In the genomic region with DNA sequence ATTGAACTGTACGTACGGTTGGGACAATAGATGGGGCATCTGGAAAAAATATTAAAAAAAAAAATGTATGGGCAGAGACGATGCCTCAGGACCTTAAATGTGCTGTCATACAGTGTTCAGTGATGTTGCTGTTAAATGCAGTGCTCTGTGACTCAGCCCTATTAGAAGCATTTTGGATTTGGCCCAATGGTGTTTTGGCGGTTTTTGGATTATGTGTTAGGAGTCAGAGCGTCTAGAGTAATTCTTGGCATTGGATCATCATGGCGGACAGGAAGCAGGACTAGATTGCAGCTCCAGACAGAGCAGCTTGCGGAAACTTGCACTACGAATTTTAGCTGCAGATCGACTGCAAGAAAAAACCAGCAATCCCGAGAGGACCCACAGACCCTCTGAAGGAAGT, we compare ENCODE assay signal across 12 cellular contexts.
A peak's percentile ranks its signal among the peaks of the same experiment; 100 is the strongest.
DNase-seq lines count a peak whose midpoint lies in the region; ATAC-seq and TF ChIP-seq lines count a peak whose summit lies in the region.
"Had no signal": no experiment of that assay in that cellular context is flagged by ENCODE, and none has a peak within 500 bp of the region (broad histone marks: within the 10 kb centered on the region; RNA-seq: fewer than 3 reads in every experiment).

No MANE protein-coding gene starts in this region.

- H4K91ac ChIP-seq in H9 (ENCODE audit: insufficient read length, low read depth, low read length): no peak overlapping the region

- no peak overlapping the region for H2BK12ac ChIP-seq in H9 (ENCODE audit: insufficient read length, low read depth, low read length)

- peaks cover 2% of the 10 kb centered on the region for H4K20me1 ChIP-seq in H9 (ENCODE audit: control insufficient read depth, insufficient read depth, insufficient read length)

- WGBS in H9 (ENCODE audit: extremely low coverage, insufficient read length, low lambda C conversion rate): no CpG with 5 or more reads among the region's 10 CpGs
- WGBS in heart left ventricle, 4 donors: 34 to 56% (median 41%) methylated on average over 10 of the region's 10 CpGs
- WGBS in transverse colon (ENCODE audit: low coverage in 1 of 2), 2 donors: 45 to 87% methylated on average over 2 to 10 of the region's 10 CpGs

- H3K79me1 ChIP-seq in H9 (ENCODE audit: insufficient read depth, low read depth, low read length, poor library complexity, severe bottlenecking): no peaks in the 10 kb centered on the region

- H2BK20ac ChIP-seq in H9 (ENCODE audit: low read depth, low read length, poor library complexity, severe bottlenecking): no peak overlapping the region

- in situ Hi-C loops in transverse colon (cut with MboI; ENCODE audit: low pct_ligation_motif_present in 1 of 4, low pct_unique_long_range_greater_than_20kb in 1 of 4, low sequenced_read_pairs in 3 of 4): no loop called here

- no peak overlapping the region for H3K27ac ChIP-seq in H9 (ENCODE audit: insufficient read length, low read depth, low read length)
- H3K27ac ChIP-seq in ascending aorta: peak overlapping the region; percentile 50 to 64
- H3K27ac ChIP-seq in heart left ventricle: peak overlapping the region in 3 of 12 donors; percentile 7 to 25 (median 16)
- no peak overlapping the region for H3K27ac ChIP-seq in transverse colon

- no peak for TF ChIP-seq POLR2A in heart left ventricle (IDR thresholded peaks at IDR 0.05)
- no peak for TF ChIP-seq POLR2A in transverse colon (IDR thresholded peaks at IDR 0.05)

- H3K4me3 ChIP-seq in ascending aorta (peak overlapping the region in 1 of 2 donors; percentile 25), heart left ventricle (peak overlapping the region in 1 of 12 donors; percentile 3), transverse colon (no peak overlapping the region)

- peaks cover 0 to 3% of the 10 kb centered on the region in 2 experiments; a peak in 2 of 5 replicates for H3K9me3 Mint-ChIP-seq in H9
- H3K9me3 Mint-ChIP-seq in CD14-positive monocyte: peaks cover 0 to 6% (median 2%) of the 10 kb centered on the region in 7 donors
- H3K9me3 Mint-ChIP-seq: activated B cell treated with CpG ODN at 0.5 μM for 24 hours had no signal

- H4K5ac ChIP-seq in H9 (ENCODE audit: insufficient read length, low read depth, low read length): no peak overlapping the region

- H3K27ac Mint-ChIP-seq in H9: peak overlapping the region in 2 of 3 experiments; percentile 20 to 24; a peak in 4 of 7 replicates
- H3K27ac Mint-ChIP-seq in CD14-positive monocyte: no peak overlapping the region
- H3K27ac Mint-ChIP-seq: activated B cell treated with CpG ODN at 0.5 μM for 24 hours; stimulated activated naive CD8-positive, alpha-beta T cell treated with anti-CD3 and anti-CD28 coated beads, Interleukin-15, amount 100 ng/mL, for 72 hours had no signal

- H3K23me2 ChIP-seq in H9 (ENCODE audit: insufficient read length, low read depth, low read length, poor library complexity, severe bottlenecking): no peaks in the 10 kb centered on the region

- ATAC-seq in heart left ventricle: peak; percentile 77 to 91 (median 84)
- ATAC-seq: left lobe of liver; stimulated activated naive CD8-positive, alpha-beta T cell treated with anti-CD3 and anti-CD28 coated beads, Interleukin-15, amount 100 ng/mL, for 72 hours had no signal

- TF ChIP-seq EP300 in transverse colon (IDR thresholded peaks at IDR 0.05; ENCODE audit: low read depth): no peak

- H3K27me3 ChIP-seq in H9 (ENCODE audit: insufficient read depth, low read length) (no peaks in the 10 kb centered on the region), ascending aorta (no peaks in the 10 kb centered on the region), heart left ventricle (no peaks in the 10 kb centered on the region), transverse colon (no peaks in the 10 kb centered on the region)

- intact Hi-C loops in ascending aorta (cut with DNase I) (no loop called here), heart left ventricle (cut with DNase I) (no loop called here), transverse colon (cut with DNase I; ENCODE audit: low total_unique reads) (no loop called here), CD14-positive monocyte (cut with micrococcal nuclease) (no loop called here)

- no peak for TF ChIP-seq CTCF in H9 (conservative IDR thresholded peaks at IDR 0.05)
- no peak for TF ChIP-seq CTCF in ascending aorta (IDR thresholded peaks at IDR 0.05)
- no peak for TF ChIP-seq CTCF in heart left ventricle (IDR thresholded peaks at IDR 0.05)
- no peak for TF ChIP-seq CTCF in transverse colon (IDR thresholded peaks at IDR 0.05)
- TF ChIP-seq CTCF in CD14-positive monocyte (IDR thresholded peaks at IDR 0.05): no peak

- DNase-seq in H9 (no peak), ascending aorta (ENCODE audit: low spot score in 2 of 2) (peak; percentile 23 to 82), heart left ventricle (peak in 4 of 5 donors; percentile 50 to 75 (median 62)), transverse colon (peak; percentile 12), CD14-positive monocyte (ENCODE audit: low spot score) (no peak), inferior parietal cortex (ENCODE audit: extremely low spot score) (no peak), GOT3 (lab: John Stamatoyannopoulos, UW) (no peak)
- DNase-seq: activated B cell treated with CpG ODN at 0.5 μM for 24 hours; MV-4-11; SHP77 treated with DMSO at 0.1 percent for 48 hours; stimulated activated naive CD8-positive, alpha-beta T cell treated with anti-CD3 and anti-CD28 coated beads, Interleukin-15, amount 100 ng/mL, for 72 hours had no signal

- H3K56ac ChIP-seq in H9 (ENCODE audit: insufficient read length, low read depth, low read length): no peak overlapping the region

- no peak overlapping the region for H3T11ph ChIP-seq in H9 (ENCODE audit: low read length)

- H3K27me3 Mint-ChIP-seq in H9 (ENCODE audit: low read depth) (no peaks in the 10 kb centered on the region), CD14-positive monocyte (ENCODE audit: low read depth in 3 of 3) (no peaks in the 10 kb centered on the region)
- H3K27me3 Mint-ChIP-seq: activated B cell treated with CpG ODN at 0.5 μM for 24 hours; stimulated activated naive CD8-positive, alpha-beta T cell treated with anti-CD3 and anti-CD28 coated beads, Interleukin-15, amount 100 ng/mL, for 72 hours had no signal

- H2BK120ac ChIP-seq in H9 (ENCODE audit: low read depth, low read length, poor library complexity, severe bottlenecking): no peak overlapping the region

- H3K4me3 Mint-ChIP-seq in H9 (no peak overlapping the region), CD14-positive monocyte (no peak overlapping the region)
- H3K4me3 Mint-ChIP-seq: activated B cell treated with CpG ODN at 0.5 μM for 24 hours; stimulated activated naive CD8-positive, alpha-beta T cell treated with anti-CD3 and anti-CD28 coated beads, Interleukin-15, amount 100 ng/mL, for 72 hours had no signal

- no peaks in the 10 kb centered on the region for H3K79me2 ChIP-seq in H9 (ENCODE audit: insufficient read depth, low read length)

- no peak overlapping the region for H2BK15ac ChIP-seq in H9 (ENCODE audit: low read depth, low read length)

- H3K9me3 ChIP-seq in H9 (ENCODE audit: control insufficient read depth, low read depth, low read length) (no peaks in the 10 kb centered on the region), ascending aorta (no peaks in the 10 kb centered on the region), heart left ventricle (peaks cover 0 to 5% (median 0%) of the 10 kb centered on the region in 12 donors), transverse colon (no peaks in the 10 kb centered on the region)

- H3K4me1 Mint-ChIP-seq in H9 (peaks cover 36 to 41% of the 10 kb centered on the region in 2 experiments), CD14-positive monocyte (no peaks in the 10 kb centered on the region)
- H3K4me1 Mint-ChIP-seq: activated B cell treated with CpG ODN at 0.5 μM for 24 hours had no signal

- H2AK5ac ChIP-seq in H9 (ENCODE audit: insufficient read length, low read length): no peak overlapping the region

- peaks cover 24 to 39% (median 37%) of the 10 kb centered on the region in 3 experiments for H3K36me3 Mint-ChIP-seq in H9 (ENCODE audit: insufficient read depth in 1 of 3, low read depth in 3 of 3)
- no peaks in the 10 kb centered on the region for H3K36me3 Mint-ChIP-seq in CD14-positive monocyte

- H3K36me3 ChIP-seq in ascending aorta (no peaks in the 10 kb centered on the region), heart left ventricle (no peaks in the 10 kb centered on the region), transverse colon (no peaks in the 10 kb centered on the region)

- no peak overlapping the region for H3K23ac ChIP-seq in H9 (ENCODE audit: insufficient read length, low read depth, low read length)

- no peak overlapping the region for H4K8ac ChIP-seq in H9 (replicated peaks; ENCODE audit: insufficient read length, low read depth, low read length)

- H3K14ac ChIP-seq in H9 (ENCODE audit: insufficient read depth, low read length): no peak overlapping the region

- no peak overlapping the region for H3K4ac ChIP-seq in H9 (ENCODE audit: low read depth, low read length)

- H3K4me1 ChIP-seq in H9 (ENCODE audit: insufficient read depth, low read length) (no peaks in the 10 kb centered on the region), ascending aorta (peaks cover 0 to 7% of the 10 kb centered on the region in 2 donors), heart left ventricle (peaks cover 0 to 14% (median 5%) of the 10 kb centered on the region in 12 donors), transverse colon (no peaks in the 10 kb centered on the region)

- no peak overlapping the region for H2AFZ ChIP-seq in H9 (ENCODE audit: low read length)

- H3K4me2 ChIP-seq in H9 (ENCODE audit: insufficient read depth, insufficient read length, low read length): no peak overlapping the region

- H2BK5ac ChIP-seq in H9 (ENCODE audit: insufficient read length, low read length): no peak overlapping the region

- no peak overlapping the region for H3K18ac ChIP-seq in H9 (ENCODE audit: insufficient read length, low read depth, low read length)

- H3K9ac ChIP-seq in H9 (ENCODE audit: extremely low read depth, insufficient read length, low read length): no peak overlapping the region

Comparison
In these comparisons a context has a peak if more than half of its experiments do, and no peak if none do; other contexts are left out.
1. DNase-seq: peak in ascending aorta (2 of 2), heart left ventricle (4 of 5) and transverse colon (single experiment); none in H9 (single experiment), CD14-positive monocyte (single experiment), inferior parietal cortex (single experiment) and GOT3 (single experiment).
2. H3K27ac ChIP-seq: peak in ascending aorta (2 of 2); none in H9 (single experiment) and transverse colon (0 of 4).
3. H3K27ac Mint-ChIP-seq: peak in H9 (2 of 3); none in CD14-positive monocyte (0 of 7).